Comparison of ENCODE assay signal across 20 cellular contexts in the genomic region with DNA sequence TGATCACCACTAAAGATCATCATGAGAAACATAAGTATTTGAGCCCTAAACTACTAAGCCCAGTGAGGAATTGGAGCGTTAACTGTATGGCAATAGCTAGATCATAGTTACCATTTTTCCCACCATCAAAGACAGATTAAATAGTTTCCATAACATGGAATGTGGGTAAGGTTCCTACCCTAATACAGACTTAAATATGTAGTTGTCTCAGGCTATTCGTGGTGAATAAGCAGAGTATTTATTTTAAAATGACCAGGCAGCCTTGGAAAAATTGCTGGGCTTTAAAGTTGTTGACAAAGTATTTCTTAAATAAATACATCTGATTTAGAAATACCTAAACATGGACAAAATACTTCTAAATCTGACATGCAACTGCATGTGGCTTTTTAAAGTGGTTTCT.
"Had no signal": no experiment of that assay in that cellular context is flagged by ENCODE, and none has a peak within 500 bp of the region (broad histone marks: within the 10 kb centered on the region; RNA-seq: fewer than 3 reads in every experiment).

No MANE protein-coding gene starts in this region.

- H3K27ac ChIP-seq: brain microvascular endothelial cell, gastrocnemius medialis, lower lobe of right lung, tibial nerve had no signal

- DNase-seq: activated CD4-positive, alpha-beta memory T cell treated with anti-CD3 and anti-CD28 coated beads, Interleukin-2, amount 10 ng/mL, durations not matched to agents 7 days and 5 days; activated CD4-positive, alpha-beta T cell treated with anti-CD3 and anti-CD28 coated beads, Interleukin-2, amount 10 ng/mL, durations not matched to agents 24 days and 14 days; activated gamma-delta T cell; activated naive CD4-positive, alpha-beta T cell treated with anti-CD3 and anti-CD28 coated beads, Interleukin-2, amount 50 U/mL, for 16 hours; activated naive CD8-positive, alpha-beta T cell treated with anti-CD3 and anti-CD28 coated beads, Interleukin-2, amount 50 U/mL, for 24 hours; aorta; brain microvascular endothelial cell; central memory CD4-positive, alpha-beta T cell; gastrocnemius medialis; head of caudate nucleus; left colon; lower lobe of right lung; naive thymus-derived CD4-positive, alpha-beta T cell; occipital lobe; posterior cingulate gyrus; small intestine; stimulated activated CD4-positive, alpha-beta T cell treated with anti-CD3 and anti-CD28 coated beads, Interleukin-15, amount 100 ng/mL, for 24 hours; stimulated activated naive B cell treated with anti-CD40 and anti-IgM and Interleukin-4, amounts not matched to agents 10 μg/mL and 1 μg/mL and 100 μg/mL, for 72 hours had no signal

- ATAC-seq: activated naive CD8-positive, alpha-beta T cell treated with anti-CD3 and anti-CD28 coated beads, Interleukin-2, amount 50 U/mL, for 24 hours; gastrocnemius medialis; left colon; lower lobe of right lung; naive thymus-derived CD4-positive, alpha-beta T cell; sciatic nerve; stimulated activated naive B cell treated with anti-CD40 and anti-IgM and Interleukin-4, amounts not matched to agents 10 μg/mL and 1 μg/mL and 100 μg/mL, for 72 hours had no signal
